ENCODE assay signal across 9 cellular contexts in the genomic region with DNA sequence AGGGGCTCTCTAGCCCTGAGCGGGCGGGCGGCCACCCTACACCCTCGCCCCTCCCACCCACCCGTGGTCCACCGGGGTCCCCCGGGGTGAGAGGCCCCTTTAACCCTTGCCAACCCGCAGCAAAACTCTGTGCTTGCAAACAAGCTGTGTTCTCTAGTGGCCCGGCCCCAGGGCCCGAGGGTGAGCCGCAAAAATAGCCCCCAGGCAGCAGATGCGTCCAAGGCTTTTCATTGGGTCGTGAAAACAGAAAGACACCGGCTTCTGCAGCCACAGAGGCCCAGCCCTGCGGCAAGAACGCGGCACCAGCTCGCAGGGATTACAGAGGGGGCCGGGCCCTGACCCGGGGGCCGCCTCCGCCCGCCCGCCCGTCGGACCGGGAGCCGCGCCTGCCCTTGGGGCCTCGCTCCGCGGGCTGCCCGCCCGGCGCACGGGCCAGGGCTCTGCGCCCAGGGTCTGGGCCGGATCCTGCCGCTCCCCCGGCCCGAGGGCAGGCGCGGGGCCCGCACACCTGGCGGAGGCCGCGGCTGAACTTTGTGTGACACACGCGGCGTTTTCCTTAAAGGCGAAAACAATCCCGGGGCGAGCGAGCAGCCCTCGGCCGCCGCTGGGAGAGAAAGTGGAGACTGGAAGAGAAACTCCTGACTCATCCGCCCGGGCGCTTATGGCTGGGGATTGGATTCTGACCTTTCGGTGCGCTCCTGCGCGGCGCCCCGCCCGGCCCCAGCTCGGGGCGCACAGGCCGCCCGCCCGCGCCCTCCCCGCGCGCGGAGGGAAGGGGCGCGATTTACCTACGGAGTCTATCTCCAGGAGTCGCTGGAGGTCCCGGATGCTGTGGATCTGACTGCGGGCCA. TPM values are rescaled to one million over a fixed set of nuclear protein-coding genes. Genes with fewer than 3 reads are reported as not detected.
DNase-seq lines count a peak whose midpoint lies in the region; ATAC-seq and TF ChIP-seq lines count a peak whose summit lies in the region.
"Had no signal": no experiment of that assay in that cellular context is flagged by ENCODE, and none has a peak within 500 bp of the region (broad histone marks: within the 10 kb centered on the region; RNA-seq: fewer than 3 reads in every experiment).

No MANE protein-coding gene starts in this region.

- no peak for TF ChIP-seq EP300 in suprapubic skin (IDR thresholded peaks at IDR 0.05)

- in situ Hi-C loops in T47D (cut with HindIII; ENCODE audit: low pct_unique_long_range_greater_than_20kb, low sequenced_read_pairs) = no loop called here
- in situ Hi-C loops in HAP-1 (cut with MboI; ENCODE audit: low sequenced_read_pairs) = no loop called here

- peaks cover 89% of the 10 kb centered on the region for H3K4me1 ChIP-seq in suprapubic skin
- peaks cover under 1% of the 10 kb centered on the region; the same call in 1 of the 2 replicates for H3K4me1 ChIP-seq in HAP-1

- no peak for TF ChIP-seq POLR2A in suprapubic skin (IDR thresholded peaks at IDR 0.05)

- no peak overlapping the region for H3K27ac Mint-ChIP-seq in natural killer cell treated with Interleukin-12 subunit alpha and Interleukin-12 subunit beta and Interleukin-15 and Interleukin-18, amount 100 ng/mL, for 72 hours
- H3K27ac Mint-ChIP-seq in natural killer cell = no peak overlapping the region
- H3K27ac Mint-ChIP-seq in CD14-positive monocyte = no peak overlapping the region

- no peak for DNase-seq in natural killer cell treated with Interleukin-12 subunit alpha and Interleukin-12 subunit beta and Interleukin-15 and Interleukin-18, amount 100 ng/mL, for 72 hours (ENCODE audit: low spot score)
- no peak for DNase-seq in natural killer cell
- peak; percentile 64 to 78 for DNase-seq in T47D (ENCODE audit: low read depth in 1 of 2, low spot score in 1 of 2)
- peak; percentile 77 for DNase-seq in left kidney (ENCODE audit: low read depth, low spot score)
- DNase-seq in suprapubic skin (ENCODE audit: low spot score in 2 of 2) = no peak
- no peak for DNase-seq in CD14-positive monocyte (ENCODE audit: low spot score)
- no peak for DNase-seq in HAP-1 (ENCODE audit: low spot score in 2 of 2)

- intact Hi-C loops in natural killer cell (cut with micrococcal nuclease) (no loop called here), CD14-positive monocyte (cut with micrococcal nuclease) (no loop called here)

- 3% methylated on average over 23 of the region's 83 CpGs for WGBS in suprapubic skin

- H3K27ac ChIP-seq in suprapubic skin = peak overlapping the region; percentile 76

- ATAC-seq in natural killer cell treated with Interleukin-12 subunit alpha and Interleukin-12 subunit beta and Interleukin-15 and Interleukin-18, amount 100 ng/mL, for 72 hours = no peak
- ATAC-seq in natural killer cell = no peak
- ATAC-seq in GM18909 (IDR thresholded peaks at IDR 0.05; ENCODE audit: poor library complexity, unreplicated experiment) = no peak

- H3K4me1 Mint-ChIP-seq in natural killer cell treated with Interleukin-12 subunit alpha and Interleukin-12 subunit beta and Interleukin-15 and Interleukin-18, amount 100 ng/mL, for 72 hours (ENCODE audit: low read depth in 2 of 2) = peaks cover 8 to 9% of the 10 kb centered on the region in 2 donors
- peaks cover 0 to 12% of the 10 kb centered on the region in 2 donors for H3K4me1 Mint-ChIP-seq in natural killer cell
- H3K4me1 Mint-ChIP-seq in CD14-positive monocyte = peaks cover 10% of the 10 kb centered on the region

- H3K36me3 ChIP-seq in suprapubic skin = no peaks in the 10 kb centered on the region
- H3K36me3 ChIP-seq in HAP-1 (replicated peaks) = no peaks in the 10 kb centered on the region

- H3K9me3 ChIP-seq in suprapubic skin (no peaks in the 10 kb centered on the region), HAP-1 (no peaks in the 10 kb centered on the region)

- peaks cover 16% of the 10 kb centered on the region for H3K27me3 ChIP-seq in suprapubic skin
- H3K27me3 ChIP-seq in HAP-1 (ENCODE audit: low read depth) = peaks cover 14% of the 10 kb centered on the region

- H3K4me3 ChIP-seq in suprapubic skin (peak overlapping the region; percentile 75), HAP-1 (no peak overlapping the region)

- H3K9me3 Mint-ChIP-seq in natural killer cell treated with Interleukin-12 subunit alpha and Interleukin-12 subunit beta and Interleukin-15 and Interleukin-18, amount 100 ng/mL, for 72 hours = no peaks in the 10 kb centered on the region
- H3K9me3 Mint-ChIP-seq in natural killer cell (no peaks in the 10 kb centered on the region), CD14-positive monocyte (peaks cover 0 to 12% (median 0%) of the 10 kb centered on the region in 7 donors)
- H3K9me3 Mint-ChIP-seq: central memory CD8-positive, alpha-beta T cell had no signal

- H3K4me3 Mint-ChIP-seq in natural killer cell treated with Interleukin-12 subunit alpha and Interleukin-12 subunit beta and Interleukin-15 and Interleukin-18, amount 100 ng/mL, for 72 hours = peak overlapping the region; percentile 42
- H3K4me3 Mint-ChIP-seq in natural killer cell = no peak overlapping the region
- H3K4me3 Mint-ChIP-seq in CD14-positive monocyte = peak overlapping the region in 1 of 2 donors; percentile 55

- peaks cover 0 to 16% of the 10 kb centered on the region in 2 donors for H3K27me3 Mint-ChIP-seq in natural killer cell treated with Interleukin-12 subunit alpha and Interleukin-12 subunit beta and Interleukin-15 and Interleukin-18, amount 100 ng/mL, for 72 hours
- H3K27me3 Mint-ChIP-seq in natural killer cell (ENCODE audit: low read depth in 2 of 2) = peaks cover 6 to 20% of the 10 kb centered on the region in 2 donors
- H3K27me3 Mint-ChIP-seq in CD14-positive monocyte (ENCODE audit: low read depth in 3 of 3) = peaks cover 48 to 66% (median 60%) of the 10 kb centered on the region in 3 donors

- H3K36me3 Mint-ChIP-seq in natural killer cell treated with Interleukin-12 subunit alpha and Interleukin-12 subunit beta and Interleukin-15 and Interleukin-18, amount 100 ng/mL, for 72 hours = no peaks in the 10 kb centered on the region
- H3K36me3 Mint-ChIP-seq in natural killer cell (no peaks in the 10 kb centered on the region), CD14-positive monocyte (no peaks in the 10 kb centered on the region)

- TF ChIP-seq CTCF in natural killer cell (IDR thresholded peaks at IDR 0.05) = no peak
- TF ChIP-seq CTCF in suprapubic skin (IDR thresholded peaks at IDR 0.05) = no peak
- no peak for TF ChIP-seq CTCF in CD14-positive monocyte (IDR thresholded peaks at IDR 0.05)

RNA-seq across cellular contexts. Expression of gene PDGFA, which starts 2.8 kb away (rescaled TPM):
- 1 to 10 TPM; 1.3 to 5.0 TPM for total RNA-seq in natural killer cell treated with Interleukin-12 subunit alpha and Interleukin-12 subunit beta and Interleukin-15 and Interleukin-18, amount 100 ng/mL, for 72 hours
- 1 to 10 TPM in 2 of 3 donors, under 1 TPM in 1; 0.86 to 2.0 (median 1.5) TPM for total RNA-seq in natural killer cell
- 10 to 100 TPM; 16.2 to 41.6 (median 22.0) TPM for total RNA-seq in suprapubic skin
- under 1 TPM in 1 of 2 donors, not detected in 1; 0.29 TPM for polyA plus RNA-seq in CD14-positive monocyte

Comparison
In these comparisons a context has a peak if more than half of its experiments do, and no peak if none do; other contexts are left out.
1. DNase-seq: peak in T47D (2 of 2) and left kidney (single experiment); none in natural killer cell treated with Interleukin-12 subunit alpha and Interleukin-12 subunit beta and Interleukin-15 and Interleukin-18, amount 100 ng/mL, for 72 hours (single experiment), natural killer cell (single experiment), suprapubic skin (0 of 2), CD14-positive monocyte (single experiment) and HAP-1 (0 of 2).